In the genomic region with DNA sequence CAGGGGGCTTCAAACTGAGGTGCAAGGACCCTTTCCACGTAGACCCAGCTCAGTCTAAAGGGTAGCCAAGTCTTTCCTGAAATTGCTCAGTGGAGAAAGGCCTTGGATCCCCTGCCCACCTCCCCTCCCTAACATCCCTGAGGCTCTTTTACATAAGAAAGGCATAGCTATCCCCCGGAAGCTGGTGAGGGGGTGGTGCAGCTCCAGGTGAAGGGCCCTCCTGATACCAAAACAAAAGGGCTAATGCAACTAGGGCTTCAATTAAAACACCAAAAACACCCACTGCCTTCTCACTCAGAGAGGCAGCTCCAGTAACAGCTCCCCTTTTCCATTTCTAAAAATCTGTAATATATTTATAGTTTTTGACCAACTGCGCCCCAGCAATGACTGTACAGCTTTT, we compare ENCODE assay signal across 25 cellular contexts. TPM values are rescaled to one million over a fixed set of nuclear protein-coding genes. Genes with fewer than 3 reads are reported as not detected.
A peak's percentile ranks its signal among the peaks of the same experiment; 100 is the strongest.
DNase-seq lines count a peak whose midpoint lies in the region.
"Had no signal": no experiment of that assay in that cellular context is flagged by ENCODE, and none has a peak within 500 bp of the region (broad histone marks: within the 10 kb centered on the region; RNA-seq: fewer than 3 reads in every experiment).

No MANE protein-coding gene starts in this region.

- no peaks in the 10 kb centered on the region for H3K79me1 ChIP-seq in neuronal stem cell (ENCODE audit: low read depth, low read length)

- DNase-seq in NCI-H345 treated with DMSO at 0.1 percent for 48 hours (lab: John Stamatoyannopoulos, UW; ENCODE audit: unreplicated experiment) (peak; percentile 46), iPS DF 4.7 (ENCODE audit: extremely low read depth, low spot score) (peak; percentile 85), neuronal stem cell (ENCODE audit: low spot score) (no peak), substantia nigra (lab: John Stamatoyannopoulos, UW) (no peak), globus pallidus (ENCODE audit: low spot score) (no peak), NCI-H1048 (lab: John Stamatoyannopoulos, UW) (no peak)
- DNase-seq in activated CD4-positive, alpha-beta memory T cell treated with anti-CD3 and anti-CD28 coated beads for 36 hours = no peak
- DNase-seq: activated naive CD8-positive, alpha-beta T cell treated with anti-CD3 and anti-CD28 coated beads for 36 hours; CD8-positive, alpha-beta memory T cell; DND-41; effector memory CD8-positive, alpha-beta T cell; esophagus squamous epithelium; HFFc6; lower lobe of right lung; NCI-H1930; NCI-H446 treated with DMSO at 0.1 percent for 48 hours; occipital lobe; stimulated activated CD4-positive, alpha-beta T cell treated with anti-CD3 and anti-CD28 coated beads, Interleukin-4, amount 100 ng/mL, for 1 hour; T-helper 9 cell had no signal

- H3K9me3 ChIP-seq in HUES64 (ENCODE audit: insufficient read depth, low read depth, low read length) (no peaks in the 10 kb centered on the region), neuronal stem cell (replicated peaks in 1 of 2; ENCODE audit: control insufficient read depth in 2 of 2, insufficient read depth in 1 of 2, low read depth in 1 of 2, low read length in 2 of 2) (no peaks in the 10 kb centered on the region)
- H3K9me3 ChIP-seq: esophagus squamous epithelium, gastroesophageal sphincter, lower lobe of right lung had no signal

- intact Hi-C loops in activated CD4-positive, alpha-beta memory T cell treated with anti-CD3 and anti-CD28 coated beads for 36 hours (cut with micrococcal nuclease) = no loop called here

- peaks cover 23% of the 10 kb centered on the region for H3K27me3 ChIP-seq in HUES64 (ENCODE audit: insufficient read depth, low read length)
- H3K27me3 ChIP-seq in neuronal stem cell (ENCODE audit: control insufficient read depth in 3 of 3, insufficient read depth in 3 of 3, low read depth in 1 of 3, low read length in 3 of 3) = peaks cover 9 to 51% (median 25%) of the 10 kb centered on the region in 3 experiments

- H3K4me3 ChIP-seq in HUES64 (ENCODE audit: low read length) (peak overlapping the region; percentile 46), neuronal stem cell (ENCODE audit: low read length in 2 of 2) (no peak overlapping the region)
- H3K4me3 ChIP-seq: esophagus squamous epithelium, gastroesophageal sphincter, lower lobe of right lung, SK-N-MC had no signal

- no peak overlapping the region for H3K4me3 Mint-ChIP-seq in activated CD4-positive, alpha-beta memory T cell treated with anti-CD3 and anti-CD28 coated beads for 36 hours
- H3K4me3 Mint-ChIP-seq: activated naive CD8-positive, alpha-beta T cell treated with anti-CD3 and anti-CD28 coated beads for 36 hours; activated T-helper 1 cell treated with anti-CD3 and anti-CD28 coated beads, Interleukin-12 subunit alpha, Interleukin-12 subunit beta, Interleukin-2, Interleukin-4 antibody, amounts not matched to agents 30 ng/mL and 10 ng/mL and 1 ng/mL, durations not matched to agents 14 hours and 24 hours and 36 hours; CD8-positive, alpha-beta memory T cell; effector memory CD8-positive, alpha-beta T cell; HFFc6; IgD-negative memory B cell had no signal

- H2AK5ac ChIP-seq in neuronal stem cell (ENCODE audit: low read depth, low read length) = no peak overlapping the region

- H3K4me1 ChIP-seq in HUES64 (ENCODE audit: insufficient read depth, low read length) = peaks cover 70% of the 10 kb centered on the region
- peaks cover 5 to 30% of the 10 kb centered on the region in 2 donors for H3K4me1 ChIP-seq in neuronal stem cell (ENCODE audit: control insufficient read depth in 2 of 2, insufficient read depth in 1 of 2, low read depth in 1 of 2, low read length in 2 of 2)

- H3K36me3 Mint-ChIP-seq in activated CD4-positive, alpha-beta memory T cell treated with anti-CD3 and anti-CD28 coated beads for 36 hours = no peaks in the 10 kb centered on the region
- H3K36me3 Mint-ChIP-seq: activated naive CD8-positive, alpha-beta T cell treated with anti-CD3 and anti-CD28 coated beads for 36 hours; CD8-positive, alpha-beta memory T cell had no signal

- no peak overlapping the region for H2BK15ac ChIP-seq in neuronal stem cell (ENCODE audit: low read length)

- H3K18ac ChIP-seq in neuronal stem cell (ENCODE audit: low read length) = no peak overlapping the region

- H2BK120ac ChIP-seq in neuronal stem cell (ENCODE audit: low read depth, low read length) = no peak overlapping the region

- no peak overlapping the region for H3K4ac ChIP-seq in neuronal stem cell (ENCODE audit: low read length)

- no peak overlapping the region for H4K91ac ChIP-seq in neuronal stem cell (ENCODE audit: low read depth, low read length, poor library complexity)

- no peak overlapping the region for H4K8ac ChIP-seq in neuronal stem cell (ENCODE audit: low read depth, low read length)

- H3K9ac ChIP-seq in HUES64 (ENCODE audit: low read depth, low read length) = peak overlapping the region; percentile 78
- no peak overlapping the region for H3K9ac ChIP-seq in neuronal stem cell (ENCODE audit: low read depth, low read length, poor library complexity)

- CTCF ChIA-PET in activated CD4-positive, alpha-beta memory T cell treated with anti-CD3 and anti-CD28 coated beads for 36 hours (lab: Charles Lee) = no interaction called here

- H3K27me3 Mint-ChIP-seq in activated CD4-positive, alpha-beta memory T cell treated with anti-CD3 and anti-CD28 coated beads for 36 hours = peaks cover 25% of the 10 kb centered on the region

- POLR2A ChIA-PET in activated CD4-positive, alpha-beta memory T cell treated with anti-CD3 and anti-CD28 coated beads for 36 hours (lab: Charles Lee) = no interaction called here

- no peak overlapping the region for H3K14ac ChIP-seq in neuronal stem cell (ENCODE audit: low read length)

- no peak overlapping the region for H3K23ac ChIP-seq in neuronal stem cell (ENCODE audit: low read depth, low read length, poor library complexity)

- H2BK12ac ChIP-seq in neuronal stem cell (ENCODE audit: low read length) = no peak overlapping the region

- H3K27ac ChIP-seq in HUES64 (ENCODE audit: low read depth, low read length) (peak overlapping the region; percentile 99), neuronal stem cell (replicated peaks; ENCODE audit: low read length) (no peak overlapping the region), substantia nigra (ENCODE audit: low read depth, low read length, poor library complexity, severe bottlenecking) (no peak overlapping the region)
- H3K27ac ChIP-seq: esophagus squamous epithelium, gastroesophageal sphincter, lower lobe of right lung, SK-N-MC had no signal

- no peak overlapping the region for H2BK5ac ChIP-seq in neuronal stem cell (ENCODE audit: low read length)

- H2AFZ ChIP-seq in neuronal stem cell (ENCODE audit: low read length) = no peak overlapping the region

- no peak overlapping the region for H3K27ac Mint-ChIP-seq in activated CD4-positive, alpha-beta memory T cell treated with anti-CD3 and anti-CD28 coated beads for 36 hours
- H3K27ac Mint-ChIP-seq: activated naive CD8-positive, alpha-beta T cell treated with anti-CD3 and anti-CD28 coated beads for 36 hours; activated T-helper 1 cell treated with anti-CD3 and anti-CD28 coated beads, Interleukin-12 subunit alpha, Interleukin-12 subunit beta, Interleukin-2, Interleukin-4 antibody, amounts not matched to agents 30 ng/mL and 10 ng/mL and 1 ng/mL, durations not matched to agents 14 hours and 24 hours and 36 hours; CD8-positive, alpha-beta memory T cell; effector memory CD8-positive, alpha-beta T cell; HFFc6; IgD-negative memory B cell had no signal

- H3K4me2 ChIP-seq in neuronal stem cell (ENCODE audit: insufficient read depth, low read length, poor library complexity, severe bottlenecking) = peak overlapping the region; percentile 15

- no peaks in the 10 kb centered on the region for H3K4me1 Mint-ChIP-seq in activated CD4-positive, alpha-beta memory T cell treated with anti-CD3 and anti-CD28 coated beads for 36 hours (ENCODE audit: low read depth)
- H3K4me1 Mint-ChIP-seq: activated naive CD8-positive, alpha-beta T cell treated with anti-CD3 and anti-CD28 coated beads for 36 hours had no signal

- no peaks in the 10 kb centered on the region for H3K36me3 ChIP-seq in HUES64 (ENCODE audit: insufficient read depth, low read length)
- H3K36me3 ChIP-seq in neuronal stem cell (replicated peaks in 1 of 2; ENCODE audit: control insufficient read depth in 2 of 2, insufficient read depth in 2 of 2, low read length in 2 of 2) = no peaks in the 10 kb centered on the region
- H3K36me3 ChIP-seq: esophagus squamous epithelium, gastroesophageal sphincter, lower lobe of right lung had no signal

- H3K9me3 Mint-ChIP-seq in activated CD4-positive, alpha-beta memory T cell treated with anti-CD3 and anti-CD28 coated beads for 36 hours = no peaks in the 10 kb centered on the region
- H3K9me3 Mint-ChIP-seq: activated naive CD8-positive, alpha-beta T cell treated with anti-CD3 and anti-CD28 coated beads for 36 hours; activated T-helper 1 cell treated with anti-CD3 and anti-CD28 coated beads, Interleukin-12 subunit alpha, Interleukin-12 subunit beta, Interleukin-2, Interleukin-4 antibody, amounts not matched to agents 30 ng/mL and 10 ng/mL and 1 ng/mL, durations not matched to agents 14 hours and 24 hours and 36 hours; CD8-positive, alpha-beta memory T cell; effector memory CD8-positive, alpha-beta T cell; HFFc6; IgD-negative memory B cell had no signal

- 10% methylated on average over 2 of the region's 3 CpGs for whole genome bisulfite sequencing in HUES64
- WGBS in neuronal stem cell (ENCODE audit: extremely low coverage in 2 of 2, insufficient read length in 2 of 2, insufficient replicate concordance in 1 of 2), 2 donors = no CpG with 5 or more reads among the region's 3 CpGs

RNA-seq across cellular contexts. Expression of gene SHANK2, which starts 5.8 kb away (rescaled TPM):
- polyA plus RNA-seq in HUES64 (2013, experiment 1 of 2) = 11.5 TPM
- polyA plus RNA-seq in HUES64 (2013, experiment 2 of 2) = 15.2 TPM
- polyA plus RNA-seq in neuronal stem cell (2013, experiment 1 of 2) = 5.0 TPM
- polyA plus RNA-seq in neuronal stem cell (2013, experiment 2 of 2) = 5.0 TPM
- not detected for total RNA-seq in activated CD4-positive, alpha-beta memory T cell treated with anti-CD3 and anti-CD28 coated beads for 36 hours
- total RNA-seq: activated naive CD8-positive, alpha-beta T cell treated with anti-CD3 and anti-CD28 coated beads for 36 hours; activated T-helper 1 cell treated with anti-CD3 and anti-CD28 coated beads, Interleukin-12 subunit alpha, Interleukin-12 subunit beta, Interleukin-2, Interleukin-4 antibody, amounts not matched to agents 30 ng/mL and 10 ng/mL and 1 ng/mL, durations not matched to agents 14 hours and 24 hours and 36 hours; CD8-positive, alpha-beta memory T cell; M059J had no signal
- polyA plus RNA-seq: CD8-positive, alpha-beta memory T cell; IgD-negative memory B cell had no signal

Comparison
In these comparisons a context has a peak if more than half of its experiments do, and no peak if none do; other contexts are left out.
1. DNase-seq: peak in NCI-H345 treated with DMSO at 0.1 percent for 48 hours (single experiment) and iPS DF 4.7 (single experiment); none in neuronal stem cell (single experiment), substantia nigra (0 of 49), globus pallidus (single experiment), activated CD4-positive, alpha-beta memory T cell treated with anti-CD3 and anti-CD28 coated beads for 36 hours (single experiment) and NCI-H1048 (single experiment).